ENCODE assay signal across 14 cellular contexts in genomic region chr9:93953492-93954435, GRCh38. TPM values are rescaled to one million over a fixed set of nuclear protein-coding genes. Genes with fewer than 3 reads are reported as not detected.
A peak's percentile ranks its signal among the peaks of the same experiment; 100 is the strongest.
DNase-seq lines count a peak whose midpoint lies in the region; ATAC-seq and TF ChIP-seq lines count a peak whose summit lies in the region.
"Had no signal": no experiment of that assay in that cellular context is flagged by ENCODE, and none has a peak within 500 bp of the region (broad histone marks: within the 10 kb centered on the region; RNA-seq: fewer than 3 reads in every experiment).

No MANE protein-coding gene starts in this region.

- no peak for TF ChIP-seq CTCF in GM23338 (conservative IDR thresholded peaks at IDR 0.05; ENCODE audit: low read depth in 2 of 2)
- TF ChIP-seq CTCF in ascending aorta (IDR thresholded peaks at IDR 0.05) = no peak

- peaks cover 19% of the 10 kb centered on the region for H3F3A ChIP-seq in GM23338 (replicated peaks; ENCODE audit: low read depth)

- intact Hi-C loops in ascending aorta (cut with DNase I) = no loop called here

- peak overlapping the region; percentile 74 for H2AFZ ChIP-seq in GM23338

- DNase-seq in GM23338 (ENCODE audit: low spot score) = peak; percentile 50
- DNase-seq in ascending aorta (ENCODE audit: low spot score in 2 of 2) = no peak
- no peak for DNase-seq in naive B cell
- no peak for DNase-seq in DMS53 (lab: John Stamatoyannopoulos, UW)
- no peak for DNase-seq in foreskin melanocyte
- DNase-seq: DMS 273 treated with DMSO at 0.1 percent for 48 hours; effector CD4-positive, alpha-beta T cell; hypothalamus; WERI-Rb-1 had no signal

- H3K27ac Mint-ChIP-seq in GM23338 = no peak overlapping the region
- H3K27ac Mint-ChIP-seq in naive B cell = peak overlapping the region in 4 of 6 donors; percentile 53 to 95 (median 90)

- H3K4me1 ChIP-seq in BLaER1 treated with 17β-estradiol and CSF1 and Interleukin-3, amounts not matched to agents 10 nM and 100 nM = peaks cover 53 to 81% (median 64%) of the 10 kb centered on the region in 10 experiments
- peaks cover 60% of the 10 kb centered on the region for H3K4me1 ChIP-seq in GM23338 (ENCODE audit: insufficient read depth)
- H3K4me1 ChIP-seq in ascending aorta = peaks cover 21 to 42% of the 10 kb centered on the region in 2 donors

- H3K9me2 ChIP-seq in GM23338 (ENCODE audit: insufficient read depth) = no peaks in the 10 kb centered on the region

- H4K20me1 ChIP-seq in BLaER1 treated with 17β-estradiol and CSF1 and Interleukin-3, amounts not matched to agents 10 nM and 100 nM = peaks cover 0 to 96% (median 80%) of the 10 kb centered on the region in 11 experiments; a peak in 20 of 22 replicates
- peaks cover 13% of the 10 kb centered on the region; the same call in 1 of the 2 replicates for H4K20me1 ChIP-seq in GM23338 (replicated peaks; ENCODE audit: insufficient read depth)

- H3K27me3 Mint-ChIP-seq in GM23338 (ENCODE audit: insufficient read depth, low read depth, poor library complexity) (peaks cover 93% of the 10 kb centered on the region), naive B cell (peaks cover 53 to 91% (median 84%) of the 10 kb centered on the region in 3 donors)

- H3K9ac ChIP-seq in BLaER1 treated with 17β-estradiol and CSF1 and Interleukin-3, amounts not matched to agents 10 nM and 100 nM = no peak overlapping the region; a peak in 1 of 22 replicates

- H3K9me3 Mint-ChIP-seq in GM23338 = peaks cover 19% of the 10 kb centered on the region
- H3K9me3 Mint-ChIP-seq in naive B cell = peaks cover 1 to 10% (median 5%) of the 10 kb centered on the region in 7 donors

- peaks cover 0 to 18% (median 6%) of the 10 kb centered on the region in 11 experiments; a peak in 11 of 22 replicates for H3K9me3 ChIP-seq in BLaER1 treated with 17β-estradiol and CSF1 and Interleukin-3, amounts not matched to agents 10 nM and 100 nM (replicated peaks in 1 of 11)
- no peaks in the 10 kb centered on the region for H3K9me3 ChIP-seq in ascending aorta

- ATAC-seq in GM23338 (no peak), naive B cell (ENCODE audit: low read depth in 2 of 2) (no peak), GM19023 (IDR thresholded peaks at IDR 0.05; ENCODE audit: unreplicated experiment) (no peak), HG03571 (IDR thresholded peaks at IDR 0.05; ENCODE audit: unreplicated experiment) (no peak)
- ATAC-seq: GM12878 had no signal

- H3K4me2 ChIP-seq in BLaER1 treated with 17β-estradiol and CSF1 and Interleukin-3, amounts not matched to agents 10 nM and 100 nM = peak overlapping the region; percentile 20 to 88 (median 62); a peak in 20 of 22 replicates
- H3K4me2 ChIP-seq in GM23338 = peak overlapping the region; percentile 87

- peak overlapping the region in 4 of 10 experiments; percentile 15 to 68 (median 52); a peak in 3 of 20 replicates for H3K4me3 ChIP-seq in BLaER1 treated with 17β-estradiol and CSF1 and Interleukin-3, amounts not matched to agents 10 nM and 100 nM
- peak overlapping the region; percentile 59 for H3K4me3 ChIP-seq in GM23338
- peak overlapping the region; percentile 39 to 60 for H3K4me3 ChIP-seq in ascending aorta
- H3K4me3 ChIP-seq: GM12878 had no signal

- H3K4me1 Mint-ChIP-seq in GM23338 (peaks cover 50% of the 10 kb centered on the region), naive B cell (peaks cover 50 to 67% (median 54%) of the 10 kb centered on the region in 3 donors)

- peak overlapping the region; percentile 60 for H3K4me3 Mint-ChIP-seq in GM23338
- H3K4me3 Mint-ChIP-seq in naive B cell = peak overlapping the region; percentile 72 to 90 (median 79)

- H3K36me3 Mint-ChIP-seq in GM23338 (ENCODE audit: low read depth) (peaks cover 12% of the 10 kb centered on the region; the same call in 2 of the 3 replicates), naive B cell (peaks cover 0 to 17% of the 10 kb centered on the region in 2 donors)

- H3K79me2 ChIP-seq in GM23338 (replicated peaks; ENCODE audit: insufficient read depth) = no peaks in the 10 kb centered on the region

- H3K36me3 ChIP-seq in BLaER1 treated with 17β-estradiol and CSF1 and Interleukin-3, amounts not matched to agents 10 nM and 100 nM = no peaks in the 10 kb centered on the region
- H3K36me3 ChIP-seq in GM23338 (ENCODE audit: insufficient read depth) = no peaks in the 10 kb centered on the region
- no peaks in the 10 kb centered on the region for H3K36me3 ChIP-seq in ascending aorta
- H3K36me3 ChIP-seq: WERI-Rb-1 had no signal

- peaks cover 98 to 100% (median 100%) of the 10 kb centered on the region in 11 experiments for H3K27me3 ChIP-seq in BLaER1 treated with 17β-estradiol and CSF1 and Interleukin-3, amounts not matched to agents 10 nM and 100 nM
- H3K27me3 ChIP-seq in GM23338 (ENCODE audit: insufficient read depth) (peaks cover 96% of the 10 kb centered on the region), ascending aorta (peaks cover 48% of the 10 kb centered on the region)

- H3K27ac ChIP-seq in BLaER1 treated with 17β-estradiol and CSF1 and Interleukin-3, amounts not matched to agents 10 nM and 100 nM = no peak overlapping the region
- H3K27ac ChIP-seq in GM23338 (ENCODE audit: low read depth) = no peak overlapping the region
- H3K27ac ChIP-seq in ascending aorta = no peak overlapping the region
- H3K27ac ChIP-seq: WERI-Rb-1 had no signal

TF ChIP-seq in GM23338, 12 proteins besides CTCF, POLR2A, EP300 and RAD21 (continues in another document):
- TF ChIP-seq JUNB (IDR thresholded peaks at IDR 0.05; ENCODE audit: unreplicated experiment) = no peak
- TF ChIP-seq NANOG (IDR thresholded peaks at IDR 0.05; ENCODE audit: borderline replicate concordance) = no peak
- no peak for TF ChIP-seq ETS1 (IDR thresholded peaks at IDR 0.05)
- TF ChIP-seq EZH2 (IDR thresholded peaks at IDR 0.05; ENCODE audit: low read depth, unreplicated experiment) = peak; percentile 98

RNA-seq across cellular contexts. Expression of gene BARX1, which starts 1.4 kb away (rescaled TPM):
- 1.6 and 2.1 TPM in 2 replicates for total RNA-seq in GM23338 (2014; rRNA removed; shearing (Covaris generic))
- polyA plus RNA-seq in GM23338 (2016; fragmentation: Nextera tagmentation; extraction: Ambion mirVana) = 0.87 and 1.1 TPM in 2 replicates
- total RNA-seq in ascending aorta = not detected
- polyA plus RNA-seq in naive B cell (ENCODE audit: low read depth in 6 of 6) = not detected
- total RNA-seq: GM12878, LHCN-M2 had no signal
- polyA plus RNA-seq: GM12878 had no signal
